ENCODE assay signal across 8 cellular contexts in the genomic region with DNA sequence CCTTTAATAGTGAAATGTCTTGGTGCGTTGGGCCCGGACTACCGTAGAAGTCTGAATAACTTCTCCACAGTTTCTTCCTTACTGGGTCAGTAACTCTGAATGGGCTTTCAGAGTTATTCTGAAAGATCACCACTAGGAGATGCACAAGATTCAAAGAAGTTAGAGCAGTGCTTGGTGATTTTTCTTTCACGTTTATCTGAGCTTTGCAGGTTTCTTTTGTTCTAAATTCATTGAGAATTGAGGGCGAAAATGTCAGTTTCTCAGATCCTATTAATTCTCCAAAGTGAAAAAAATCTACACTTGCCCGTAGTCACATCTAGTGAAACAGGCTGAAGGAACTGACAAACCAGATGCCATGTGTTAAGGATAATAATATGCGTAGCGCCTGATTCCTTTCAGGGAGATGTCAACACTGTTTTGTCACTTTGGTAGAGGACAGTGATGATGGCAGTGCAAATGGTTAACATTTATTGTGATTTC.
DNase-seq lines count a peak whose midpoint lies in the region; ATAC-seq and TF ChIP-seq lines count a peak whose summit lies in the region.

No MANE protein-coding gene starts in this region.

- H3K4me3 Mint-ChIP-seq in CD4-positive, alpha-beta memory T cell, result peak overlapping the region in 1 of 8 donors; percentile 27

- no peak overlapping the region for H3K27ac ChIP-seq in CD4-positive, alpha-beta memory T cell (ENCODE audit: low read depth, low read length)
- no peak overlapping the region for H3K27ac ChIP-seq in neutrophil

- H3K27ac Mint-ChIP-seq in CD4-positive, alpha-beta memory T cell, result no peak overlapping the region

- no peak overlapping the region for H3K4me3 ChIP-seq in CD4-positive, alpha-beta memory T cell (ENCODE audit: low read length in 2 of 2)
- H3K4me3 ChIP-seq in neutrophil (ENCODE audit: low read depth in 1 of 2, low read length in 1 of 2), result no peak overlapping the region

- peak; percentile 44 for TF ChIP-seq CTCF in neutrophil (IDR thresholded peaks at IDR 0.05)

- POLR2A ChIA-PET in CD4-positive, alpha-beta memory T cell (lab: Charles Lee; ENCODE audit: partially characterized antibody), result interaction anchor here (0.6 to 4.2 kb wide), 11 partner anchors 172 to 463 kb away, joined by 3 to 43 read pairs (median 4); a partner anchor contains a TSS

- H3K9me3 Mint-ChIP-seq in CD4-positive, alpha-beta memory T cell, result no peaks in the 10 kb centered on the region

- intact Hi-C loops in CD4-positive, alpha-beta memory T cell (cut with micrococcal nuclease), result loop anchor here (1.0 kb wide), 6 partner anchors 122 to 463 kb away; no protein-coding TSS in a partner anchor

- H3K4me1 ChIP-seq in CD4-positive, alpha-beta memory T cell (ENCODE audit: insufficient read depth, low read length), result peaks cover 7% of the 10 kb centered on the region
- no peaks in the 10 kb centered on the region for H3K4me1 ChIP-seq in neutrophil (ENCODE audit: control insufficient read depth in 1 of 2, insufficient read depth in 1 of 2, low read depth in 1 of 2, low read length in 1 of 2)

- no peaks in the 10 kb centered on the region for H3K9me3 ChIP-seq in CD4-positive, alpha-beta memory T cell (ENCODE audit: control insufficient read depth in 1 of 2, low read length in 2 of 2)
- no peaks in the 10 kb centered on the region for H3K9me3 ChIP-seq in neutrophil

- H3K36me3 Mint-ChIP-seq in CD4-positive, alpha-beta memory T cell, result no peaks in the 10 kb centered on the region

- CTCF ChIA-PET in CD4-positive, alpha-beta memory T cell (lab: Charles Lee; ENCODE audit: partially characterized antibody), result interaction anchor here (0.6 to 11.8 kb wide), 61 partner anchors 8 to 471 kb away, joined by 3 to 306 read pairs (median 6); no protein-coding TSS in a partner anchor

- H3K36me3 ChIP-seq in CD4-positive, alpha-beta memory T cell (ENCODE audit: insufficient read depth, low read length), result no peaks in the 10 kb centered on the region
- H3K36me3 ChIP-seq in neutrophil, result no peaks in the 10 kb centered on the region

- no peaks in the 10 kb centered on the region for H3K27me3 ChIP-seq in CD4-positive, alpha-beta memory T cell (ENCODE audit: insufficient read depth, low read length)
- no peaks in the 10 kb centered on the region for H3K27me3 ChIP-seq in neutrophil

- H3K4me1 Mint-ChIP-seq in CD4-positive, alpha-beta memory T cell, result peaks cover 6 to 19% (median 13%) of the 10 kb centered on the region in 4 donors

- DNase-seq in CD4-positive, alpha-beta memory T cell, result peak in 4 of 5 donors; percentile 53 to 57 (median 57)
- DNase-seq in NCI-H146 (lab: John Stamatoyannopoulos, UW) (peak; percentile 64), SW480 (ENCODE audit: low spot score) (peak; percentile 80), fibroblast of the conjunctiva (ENCODE audit: low read depth) (peak; percentile 67)

- peaks cover 2 to 4% of the 10 kb centered on the region in 2 donors for H3K27me3 Mint-ChIP-seq in CD4-positive, alpha-beta memory T cell

- ATAC-seq in GM19395 (IDR thresholded peaks at IDR 0.05; ENCODE audit: unreplicated experiment) (peak; percentile 68), HG02610 (IDR thresholded peaks at IDR 0.05; ENCODE audit: unreplicated experiment) (no peak), HG03457 (IDR thresholded peaks at IDR 0.05; ENCODE audit: unreplicated experiment) (no peak)
